In the genomic region with DNA sequence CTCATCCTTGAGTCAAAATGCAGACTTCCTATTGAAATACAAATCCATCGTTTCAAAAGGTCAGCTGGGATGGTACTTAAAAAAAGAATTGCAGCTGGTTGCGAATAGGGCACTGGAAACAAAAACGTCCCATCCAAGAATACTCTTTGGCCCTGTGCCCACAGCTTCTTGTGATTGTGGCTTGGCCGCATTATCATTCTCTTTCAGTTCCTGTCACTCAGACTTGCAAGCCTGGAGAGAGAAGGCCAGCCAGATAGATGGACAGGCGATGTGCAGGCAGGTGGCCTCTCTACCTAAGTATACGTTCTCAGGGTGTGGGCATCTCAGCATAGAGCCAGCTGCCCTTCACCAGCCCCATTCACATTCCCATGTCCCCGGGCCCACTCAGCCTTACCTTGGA, we compare ENCODE assay signal across 1 cellular context.
TF ChIP-seq lines count a peak whose summit lies in the region.

No MANE protein-coding gene starts in this region.

TF ChIP-seq in HEK293, 187 proteins besides CTCF, POLR2A, EP300 and RAD21 (continued from another document):
- TF ChIP-seq, protein P1, sequence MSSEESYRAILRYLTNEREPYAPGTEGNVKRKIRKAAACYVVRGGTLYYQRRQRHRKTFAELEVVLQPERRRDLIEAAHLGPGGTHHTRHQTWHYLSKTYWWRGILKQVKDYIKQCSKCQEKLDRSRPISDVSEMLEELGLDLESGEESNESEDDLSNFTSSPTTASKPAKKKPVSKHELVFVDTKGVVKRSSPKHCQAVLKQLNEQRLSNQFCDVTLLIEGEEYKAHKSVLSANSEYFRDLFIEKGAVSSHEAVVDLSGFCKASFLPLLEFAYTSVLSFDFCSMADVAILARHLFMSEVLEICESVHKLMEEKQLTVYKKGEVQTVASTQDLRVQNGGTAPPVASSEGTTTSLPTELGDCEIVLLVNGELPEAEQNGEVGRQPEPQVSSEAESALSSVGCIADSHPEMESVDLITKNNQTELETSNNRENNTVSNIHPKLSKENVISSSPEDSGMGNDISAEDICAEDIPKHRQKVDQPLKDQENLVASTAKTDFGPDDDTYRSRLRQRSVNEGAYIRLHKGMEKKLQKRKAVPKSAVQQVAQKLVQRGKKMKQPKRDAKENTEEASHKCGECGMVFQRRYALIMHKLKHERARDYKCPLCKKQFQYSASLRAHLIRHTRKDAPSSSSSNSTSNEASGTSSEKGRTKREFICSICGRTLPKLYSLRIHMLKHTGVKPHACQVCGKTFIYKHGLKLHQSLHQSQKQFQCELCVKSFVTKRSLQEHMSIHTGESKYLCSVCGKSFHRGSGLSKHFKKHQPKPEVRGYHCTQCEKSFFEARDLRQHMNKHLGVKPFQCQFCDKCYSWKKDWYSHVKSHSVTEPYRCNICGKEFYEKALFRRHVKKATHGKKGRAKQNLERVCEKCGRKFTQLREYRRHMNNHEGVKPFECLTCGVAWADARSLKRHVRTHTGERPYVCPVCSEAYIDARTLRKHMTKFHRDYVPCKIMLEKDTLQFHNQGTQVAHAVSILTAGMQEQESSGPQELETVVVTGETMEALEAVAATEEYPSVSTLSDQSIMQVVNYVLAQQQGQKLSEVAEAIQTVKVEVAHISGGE (tag by site-specific recombination; conservative IDR thresholded peaks at IDR 0.05; ENCODE audit: low read depth): no peak
TF ChIP-seq in HEK293: peak in this region for 1.
